Comparison of ENCODE assay signal across 1 cellular context in genomic region chr7:48154792-48155413, GRCh38.
TF ChIP-seq lines count a peak whose summit lies in the region.

No MANE protein-coding gene starts in this region.

TF ChIP-seq in HepG2, 621 proteins besides CTCF, POLR2A, EP300 and RAD21 (continued from another document and continues in another):
- TF ChIP-seq HNF1A (IDR thresholded peaks at IDR 0.05; ENCODE audit: low read depth) (no peak), HNF1A (CRISPR knock-in tag; IDR thresholded peaks at IDR 0.05; ENCODE audit: borderline replicate concordance) (no peak), ZC3H13 (CRISPR knock-in tag; IDR thresholded peaks at IDR 0.05) (no peak), ZSCAN5A (CRISPR knock-in tag; IDR thresholded peaks at IDR 0.05; ENCODE audit: borderline replicate concordance) (no peak), ZNF614 (CRISPR knock-in tag; IDR thresholded peaks at IDR 0.05; ENCODE audit: borderline replicate concordance) (no peak), ARID2 (CRISPR knock-in tag; IDR thresholded peaks at IDR 0.05; ENCODE audit: borderline replicate concordance) (no peak), ZNF251 (CRISPR knock-in tag; IDR thresholded peaks at IDR 0.05) (no peak), GABPA (IDR thresholded peaks at IDR 0.05; ENCODE audit: low read depth, low read length) (no peak), GABPA (CRISPR knock-in tag; IDR thresholded peaks at IDR 0.05; ENCODE audit: low read depth) (0 out of 2 replicates have a peak, but pooled peaks have one; percentile 18), PRDM15 (CRISPR knock-in tag; IDR thresholded peaks at IDR 0.05) (no peak), AGO1 (IDR thresholded peaks at IDR 0.05; ENCODE audit: low read depth, low read length, poor library complexity, severe bottlenecking) (no peak), ZNF496 (CRISPR knock-in tag; IDR thresholded peaks at IDR 0.05; ENCODE audit: insufficient replicate concordance) (no peak), SNAPC4 (CRISPR knock-in tag; IDR thresholded peaks at IDR 0.05) (no peak), ZNF30 (CRISPR knock-in tag; IDR thresholded peaks at IDR 0.05) (no peak), ZNF253 (CRISPR knock-in tag; IDR thresholded peaks at IDR 0.05; ENCODE audit: borderline replicate concordance) (no peak), YY1 (IDR thresholded peaks at IDR 0.05; ENCODE audit: insufficient read depth, insufficient replicate concordance, low read depth, low read length) (no peak), PCBP1 (IDR thresholded peaks at IDR 0.05; ENCODE audit: borderline replicate concordance, low read depth, low read length) (no peak), POLR2AphosphoS5 (IDR thresholded peaks at IDR 0.05; ENCODE audit: low read depth, low read length) (no peak), RFXANK (CRISPR knock-in tag; IDR thresholded peaks at IDR 0.05) (no peak), DNMT3B (CRISPR knock-in tag; conservative IDR thresholded peaks at IDR 0.05) (no peak), CEBPG (CRISPR knock-in tag; IDR thresholded peaks at IDR 0.05) (peak; percentile 41; the same call in 1 of the 2 replicates), ETV6 (CRISPR knock-in tag; conservative IDR thresholded peaks at IDR 0.05) (no peak), ZFP37 (CRISPR knock-in tag; IDR thresholded peaks at IDR 0.05; ENCODE audit: borderline replicate concordance) (0 out of 2 replicates have a peak, but pooled peaks have one; percentile 43), PLSCR1 (CRISPR knock-in tag; IDR thresholded peaks at IDR 0.05; ENCODE audit: borderline replicate concordance) (no peak), HOXA3 (CRISPR knock-in tag; IDR thresholded peaks at IDR 0.05) (peak; percentile 36; the same call in 1 of the 2 replicates), HHEX (CRISPR knock-in tag; IDR thresholded peaks at IDR 0.05) (no peak), E2F2 (CRISPR knock-in tag; IDR thresholded peaks at IDR 0.05; ENCODE audit: borderline replicate concordance) (no peak), CC2D1A (CRISPR knock-in tag; IDR thresholded peaks at IDR 0.05) (no peak), HNF4G (IDR thresholded peaks at IDR 0.05; ENCODE audit: borderline replicate concordance, low read depth, low read length) (no peak), HNF4G (CRISPR knock-in tag; IDR thresholded peaks at IDR 0.05; ENCODE audit: borderline replicate concordance, low read depth) (no peak), SAP130 (CRISPR knock-in tag; IDR thresholded peaks at IDR 0.05; ENCODE audit: low read depth) (peak; percentile 44), PHB2 (IDR thresholded peaks at IDR 0.05; ENCODE audit: partially characterized antibody) (no peak), SOX5 (CRISPR knock-in tag; IDR thresholded peaks at IDR 0.05; ENCODE audit: borderline replicate concordance) (0 out of 2 replicates have a peak, but pooled peaks have one; percentile 26), ZNF569 (CRISPR knock-in tag; IDR thresholded peaks at IDR 0.05; ENCODE audit: borderline replicate concordance) (no peak), ZKSCAN5 (CRISPR knock-in tag; IDR thresholded peaks at IDR 0.05) (no peak), PATZ1 (CRISPR knock-in tag; IDR thresholded peaks at IDR 0.05) (no peak), TRAFD1 (CRISPR knock-in tag; IDR thresholded peaks at IDR 0.05; ENCODE audit: borderline replicate concordance) (no peak), ZNF746 (CRISPR knock-in tag; IDR thresholded peaks at IDR 0.05) (no peak), MED1 (CRISPR knock-in tag; IDR thresholded peaks at IDR 0.05) (peak; percentile 61), RXRA (CRISPR knock-in tag; IDR thresholded peaks at IDR 0.05) (no peak), ZKSCAN8 (CRISPR knock-in tag; IDR thresholded peaks at IDR 0.05; ENCODE audit: borderline replicate concordance) (peak; percentile 47; the same call in 1 of the 2 replicates), ZNF333 (CRISPR knock-in tag; IDR thresholded peaks at IDR 0.05; ENCODE audit: borderline replicate concordance) (no peak)
